Comparison of ENCODE assay signal across 1 cellular context in the genomic region with DNA sequence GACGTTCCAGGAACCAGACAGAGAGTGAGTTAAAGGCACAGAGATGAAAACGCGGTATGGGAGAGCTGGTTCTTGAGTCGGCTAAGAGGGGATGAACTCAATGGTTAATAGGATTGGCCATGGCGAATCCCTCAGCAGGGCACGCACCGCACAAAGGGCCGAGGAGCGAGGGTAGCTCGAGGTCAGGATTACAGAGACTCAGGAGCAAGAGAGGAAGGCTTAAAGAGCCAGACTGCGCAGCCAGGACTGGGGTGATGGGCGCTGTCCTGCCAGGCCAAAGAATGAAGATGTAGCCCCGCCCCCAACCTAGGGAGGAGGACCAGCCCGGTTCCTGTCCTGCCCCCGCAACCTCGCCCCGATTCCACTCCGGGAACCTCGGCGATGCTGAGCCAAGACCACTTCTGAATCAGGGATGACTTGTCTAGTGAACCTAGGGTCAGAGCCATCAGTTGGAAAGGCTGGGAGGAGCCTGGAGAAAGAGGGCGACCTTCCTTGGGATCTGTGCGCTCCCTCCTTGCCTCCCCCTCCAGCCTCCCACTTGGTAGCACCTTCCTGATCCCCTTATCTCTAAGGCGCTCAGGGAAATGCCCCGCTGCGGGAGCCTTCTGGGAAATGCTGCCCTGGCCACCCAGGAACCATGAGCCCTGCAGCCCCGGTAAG.
TF ChIP-seq lines count a peak whose summit lies in the region.

Gene PLEKHB1, plus strand, starts transcription at position 610 of the 660 bp plus-strand sequence. Its CDS starts 28 bp downstream, at position 638.

TF ChIP-seq in IMR-90, 13 proteins besides CTCF, POLR2A, EP300 and RAD21 (continued from another document):
- TF ChIP-seq ELK1 (IDR thresholded peaks at IDR 0.05; ENCODE audit: borderline replicate concordance, low read depth, low read length) (no peak), RFX5 (IDR thresholded peaks at IDR 0.05; ENCODE audit: low read depth, low read length) (no peak), MAZ (IDR thresholded peaks at IDR 0.05; ENCODE audit: borderline replicate concordance, low read depth, low read length) (no peak), RCOR1 (IDR thresholded peaks at IDR 0.05; ENCODE audit: insufficient replicate concordance, low read length) (no peak)
TF ChIP-seq in IMR-90: peak in this region for 0.
